2 cellular contexts compared by ENCODE assay signal in genomic region chr17:5078106-5079028, GRCh38.
TF ChIP-seq lines count a peak whose summit lies in the region.

ZFP3 (plus strand) TSS chr17:5078467; CDS start chr17:5091505, 13,038 bp downstream.

TF ChIP-seq in IMR-90, 13 proteins besides CTCF, POLR2A, EP300 and RAD21 (continued from another document):
- TF ChIP-seq CEBPB (IDR thresholded peaks at IDR 0.05; ENCODE audit: low read depth, low read length): no peak
- no peak for TF ChIP-seq NFE2L2 (IDR thresholded peaks at IDR 0.05; ENCODE audit: low read depth, low read length)
- TF ChIP-seq ELK1 (IDR thresholded peaks at IDR 0.05; ENCODE audit: borderline replicate concordance, low read depth, low read length): no peak

TF ChIP-seq in SK-N-SH treated with all-trans-retinoic acid at 6 μM for 48 hours, 23 proteins besides CTCF, POLR2A, EP300 and RAD21 (continued from another document):
- TF ChIP-seq TCF4 (CRISPR knock-in tag; IDR thresholded peaks at IDR 0.05; ENCODE audit: borderline replicate concordance) (0 out of 2 replicates have a peak, but pooled peaks have one; percentile 16), PPARA (CRISPR knock-in tag; IDR thresholded peaks at IDR 0.05; ENCODE audit: borderline replicate concordance) (no peak), OSR1 (CRISPR knock-in tag; IDR thresholded peaks at IDR 0.05) (no peak), ZFP30 (CRISPR knock-in tag; IDR thresholded peaks at IDR 0.05) (no peak), CREB5 (CRISPR knock-in tag; IDR thresholded peaks at IDR 0.05; ENCODE audit: low read depth) (no peak), ZNF70 (CRISPR knock-in tag; IDR thresholded peaks at IDR 0.05) (no peak), BACH2 (CRISPR knock-in tag; IDR thresholded peaks at IDR 0.05; ENCODE audit: borderline replicate concordance) (no peak), SNAI2 (CRISPR knock-in tag; IDR thresholded peaks at IDR 0.05) (peak; percentile 68; the same call in 1 of the 2 replicates), TSHZ2 (CRISPR knock-in tag; IDR thresholded peaks at IDR 0.05) (no peak), PATZ1 (CRISPR knock-in tag; IDR thresholded peaks at IDR 0.05; ENCODE audit: borderline replicate concordance) (no peak)
